In the genomic region with DNA sequence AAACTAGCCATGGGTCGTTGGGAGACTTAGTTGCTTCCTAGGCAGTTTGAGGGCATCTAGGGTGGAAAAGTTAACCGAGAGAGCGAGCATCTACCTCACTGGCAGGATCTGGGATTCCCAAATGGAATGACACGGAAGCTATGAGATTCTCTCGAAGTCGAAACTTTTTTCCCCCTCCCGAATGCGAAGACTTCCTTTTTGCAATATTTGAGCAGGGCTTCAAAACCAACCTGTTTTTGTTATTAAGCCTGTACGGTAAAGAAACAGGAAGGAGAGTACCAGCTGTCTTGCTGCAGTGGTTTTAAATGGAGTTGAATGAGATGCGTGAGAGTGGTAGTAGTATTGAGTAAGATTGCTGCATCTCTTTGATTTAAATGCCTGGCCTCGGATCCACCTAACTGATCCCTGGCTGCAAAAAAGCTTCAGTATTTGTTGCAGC, we compare ENCODE assay signal across 1 cellular context.
TF ChIP-seq lines count a peak whose summit lies in the region.

No MANE protein-coding gene starts in this region.

TF ChIP-seq in SK-N-SH treated with all-trans-retinoic acid at 6 μM for 48 hours, 23 proteins besides CTCF, POLR2A, EP300 and RAD21 (continued from another document):
- TF ChIP-seq ZC3H10 (CRISPR knock-in tag; IDR thresholded peaks at IDR 0.05) (no peak), ZNF70 (CRISPR knock-in tag; IDR thresholded peaks at IDR 0.05) (no peak), ZFP3 (CRISPR knock-in tag; IDR thresholded peaks at IDR 0.05) (no peak), ZNF8 (CRISPR knock-in tag; IDR thresholded peaks at IDR 0.05) (no peak), OSR1 (CRISPR knock-in tag; IDR thresholded peaks at IDR 0.05) (no peak), TCF4 (CRISPR knock-in tag; IDR thresholded peaks at IDR 0.05; ENCODE audit: borderline replicate concordance) (no peak), ZNF565 (CRISPR knock-in tag; conservative IDR thresholded peaks at IDR 0.05; ENCODE audit: low read depth) (no peak)
- TF ChIP-seq, protein P1, sequence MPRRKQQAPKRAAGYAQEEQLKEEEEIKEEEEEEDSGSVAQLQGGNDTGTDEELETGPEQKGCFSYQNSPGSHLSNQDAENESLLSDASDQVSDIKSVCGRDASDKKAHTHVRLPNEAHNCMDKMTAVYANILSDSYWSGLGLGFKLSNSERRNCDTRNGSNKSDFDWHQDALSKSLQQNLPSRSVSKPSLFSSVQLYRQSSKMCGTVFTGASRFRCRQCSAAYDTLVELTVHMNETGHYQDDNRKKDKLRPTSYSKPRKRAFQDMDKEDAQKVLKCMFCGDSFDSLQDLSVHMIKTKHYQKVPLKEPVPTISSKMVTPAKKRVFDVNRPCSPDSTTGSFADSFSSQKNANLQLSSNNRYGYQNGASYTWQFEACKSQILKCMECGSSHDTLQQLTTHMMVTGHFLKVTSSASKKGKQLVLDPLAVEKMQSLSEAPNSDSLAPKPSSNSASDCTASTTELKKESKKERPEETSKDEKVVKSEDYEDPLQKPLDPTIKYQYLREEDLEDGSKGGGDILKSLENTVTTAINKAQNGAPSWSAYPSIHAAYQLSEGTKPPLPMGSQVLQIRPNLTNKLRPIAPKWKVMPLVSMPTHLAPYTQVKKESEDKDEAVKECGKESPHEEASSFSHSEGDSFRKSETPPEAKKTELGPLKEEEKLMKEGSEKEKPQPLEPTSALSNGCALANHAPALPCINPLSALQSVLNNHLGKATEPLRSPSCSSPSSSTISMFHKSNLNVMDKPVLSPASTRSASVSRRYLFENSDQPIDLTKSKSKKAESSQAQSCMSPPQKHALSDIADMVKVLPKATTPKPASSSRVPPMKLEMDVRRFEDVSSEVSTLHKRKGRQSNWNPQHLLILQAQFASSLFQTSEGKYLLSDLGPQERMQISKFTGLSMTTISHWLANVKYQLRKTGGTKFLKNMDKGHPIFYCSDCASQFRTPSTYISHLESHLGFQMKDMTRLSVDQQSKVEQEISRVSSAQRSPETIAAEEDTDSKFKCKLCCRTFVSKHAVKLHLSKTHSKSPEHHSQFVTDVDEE (CRISPR knock-in tag; IDR thresholded peaks at IDR 0.05), result no peak
